ENCODE assay signal across 18 cellular contexts in the genomic region with DNA sequence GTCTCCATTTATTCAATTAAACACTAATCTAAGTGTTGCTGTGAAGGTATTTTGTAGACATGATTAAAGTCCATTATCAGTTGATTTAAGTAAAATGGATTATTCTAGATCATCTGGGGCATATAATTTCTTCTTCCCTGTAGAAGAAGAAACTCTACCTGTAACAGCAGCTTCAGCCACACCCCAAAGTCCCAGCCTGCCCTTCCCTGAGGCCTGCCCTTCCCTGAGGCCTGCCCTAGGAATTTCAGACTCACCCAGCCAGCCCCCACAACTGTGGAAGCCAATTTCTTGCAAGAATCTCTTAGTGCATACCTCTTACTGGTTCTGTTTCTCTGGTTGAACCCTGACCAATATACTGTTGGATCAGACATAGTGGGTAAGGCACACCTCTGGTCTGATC. TPM values are rescaled to one million over a fixed set of nuclear protein-coding genes. Genes with fewer than 3 reads are reported as not detected.
DNase-seq lines count a peak whose midpoint lies in the region; TF ChIP-seq lines count a peak whose summit lies in the region.
"Had no signal": no experiment of that assay in that cellular context is flagged by ENCODE, and none has a peak within 500 bp of the region (broad histone marks: within the 10 kb centered on the region; RNA-seq: fewer than 3 reads in every experiment).

No MANE protein-coding gene starts in this region.

- intact Hi-C loops in PC-9 (cut with micrococcal nuclease; ENCODE audit: unreplicated experiment) (no loop called here), vagina (cut with DNase I) (no loop called here)

- H3K9me3 ChIP-seq in PC-9 (ENCODE audit: insufficient read depth, low read depth) (peaks cover 9% of the 10 kb centered on the region; the same call in 1 of the 2 replicates), vagina (no peaks in the 10 kb centered on the region)
- H3K9me3 ChIP-seq: SJCRH30 had no signal

- H3K9me2 ChIP-seq in PC-9 (ENCODE audit: insufficient read depth): no peaks in the 10 kb centered on the region

- H3K4me3 ChIP-seq in PC-9 (no peak overlapping the region), vagina (no peak overlapping the region)
- H3K4me3 ChIP-seq: SJCRH30 had no signal

- H3F3A ChIP-seq in PC-9 (ENCODE audit: insufficient read depth, low read depth): peaks cover 41% of the 10 kb centered on the region

- DNase-seq in PC-9: no peak
- DNase-seq in epithelial cell of prostate (ENCODE audit: low read depth, low spot score): no peak
- peak; percentile 41 for DNase-seq in myocyte (ENCODE audit: low read depth)
- peak in 1 of 2 donors; percentile 32 for DNase-seq in vagina (ENCODE audit: extremely low spot score in 2 of 2)
- DNase-seq in SHP77 treated with DMSO at 0.1 percent for 48 hours (lab: John Stamatoyannopoulos, UW): no peak
- DNase-seq in DMS 273 treated with DMSO at 0.1 percent for 48 hours (lab: John Stamatoyannopoulos, UW): no peak
- no peak for DNase-seq in effector CD4-positive, alpha-beta T cell
- DNase-seq: CD4-positive, CD25-positive, alpha-beta regulatory T cell; DMS79 treated with DMSO at 0.1 percent for 48 hours; H7; KG1; MV-4-11; NCI-H1105 treated with DMSO at 0.1 percent for 48 hours; NCI-H2029 treated with DMSO at 0.1 percent for 48 hours; NCI-H226; NCI-H510A treated with DMSO at 0.1 percent for 48 hours; NCI-H748 treated with DMSO at 0.1 percent for 48 hours; SJCRH30 had no signal

- no peaks in the 10 kb centered on the region for H3K27me3 ChIP-seq in PC-9 (ENCODE audit: insufficient read depth, low read depth)
- no peaks in the 10 kb centered on the region for H3K27me3 ChIP-seq in vagina
- H3K27me3 ChIP-seq: SJCRH30 had no signal

- H4K20me1 ChIP-seq in PC-9 (ENCODE audit: insufficient read depth): no peaks in the 10 kb centered on the region

- TF ChIP-seq CTCF in PC-9 (conservative IDR thresholded peaks at IDR 0.05): no peak
- TF ChIP-seq CTCF in vagina (IDR thresholded peaks at IDR 0.05): no peak

- H3K27ac ChIP-seq in PC-9: no peak overlapping the region
- H3K27ac ChIP-seq in epithelial cell of prostate: peak overlapping the region; percentile 84
- peak overlapping the region; percentile 2 for H3K27ac ChIP-seq in vagina
- H3K27ac ChIP-seq: SJCRH30 had no signal

- H3K36me3 ChIP-seq in PC-9 (ENCODE audit: low read depth) (no peaks in the 10 kb centered on the region; the same call in 1 of the 2 replicates), vagina (no peaks in the 10 kb centered on the region)
- H3K36me3 ChIP-seq: SJCRH30 had no signal

- no peaks in the 10 kb centered on the region for H3K79me2 ChIP-seq in PC-9 (ENCODE audit: low read depth)

- no peak overlapping the region for H2AFZ ChIP-seq in PC-9

- no TSS peak for BruUV-seq in PC-9 (replicated peaks; lab: Mats Ljungman, UMichigan)

- POLR2A ChIA-PET in PC-9 (lab: Charles Lee; ENCODE audit: unreplicated experiment): no interaction called here

- CTCF ChIA-PET in PC-9 (lab: Charles Lee): no interaction called here

- H3K4me2 ChIP-seq in PC-9: peak overlapping the region; percentile 15

- no peak for TF ChIP-seq POLR2A in vagina (IDR thresholded peaks at IDR 0.05)

- peaks cover 52% of the 10 kb centered on the region for H3K4me1 ChIP-seq in PC-9 (replicated peaks; ENCODE audit: insufficient read depth)
- peaks cover 40% of the 10 kb centered on the region for H3K4me1 ChIP-seq in vagina

RNA-seq across cellular contexts. Expression of a gene that starts 13.4 kb away (rescaled TPM):
- total RNA-seq in PC-9 (2021): 96.6 and 125 TPM in 2 replicates
- total RNA-seq in myocyte: 283 and 291 TPM in 2 replicates
- 411 TPM for polyA plus RNA-seq in myocyte (2012)
- total RNA-seq in vagina: 172 TPM

RNA-seq across cellular contexts. Expression of a gene that starts 52.4 kb away (rescaled TPM):
- 1.0 and 1.9 TPM in 2 replicates for total RNA-seq in PC-9 (2021)
- 1.1 and 1.2 TPM in 2 replicates for total RNA-seq in myocyte
- 7.6 TPM for polyA plus RNA-seq in myocyte (2012)
- total RNA-seq in vagina: 3.9 TPM
- total RNA-seq: CD4-positive, CD25-positive, alpha-beta regulatory T cell had no signal
- polyA plus RNA-seq: CD4-positive, CD25-positive, alpha-beta regulatory T cell had no signal
